Comparison of ENCODE assay signal across 25 cellular contexts in the genomic region with DNA sequence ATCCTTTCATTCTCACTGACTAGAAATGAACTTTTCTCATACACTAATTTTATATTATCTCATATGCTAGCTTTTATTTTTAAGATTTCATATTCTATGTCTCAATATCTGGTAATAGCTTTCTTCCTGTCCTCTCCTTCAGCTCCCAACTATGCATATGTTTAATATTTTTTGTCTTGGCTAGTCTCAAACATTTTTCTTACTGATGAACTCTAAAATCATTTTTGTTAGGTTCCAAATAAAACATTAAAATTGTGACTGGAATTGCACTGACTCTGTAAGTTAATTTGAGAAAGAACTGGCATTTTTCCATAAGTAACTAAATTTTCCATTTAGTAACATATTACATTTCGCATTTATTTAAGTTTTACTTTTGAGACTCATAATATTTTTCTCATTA.
DNase-seq lines count a peak whose midpoint lies in the region; ATAC-seq, FAIRE-seq and TF ChIP-seq lines count a peak whose summit lies in the region.
"Had no signal": no experiment of that assay in that cellular context is flagged by ENCODE, and none has a peak within 500 bp of the region (broad histone marks: within the 10 kb centered on the region; RNA-seq: fewer than 3 reads in every experiment).

No MANE protein-coding gene starts in this region.

- H3K9me3 ChIP-seq in small intestine (ENCODE audit: control insufficient read depth, low read depth), result no peaks in the 10 kb centered on the region
- H3K9me3 ChIP-seq: BE2C had no signal

- 72 to 95% (median 92%) methylated on average over 1 of the region's 1 CpG for WGBS in small intestine, 3 donors

- no peak overlapping the region for H3K27ac ChIP-seq in small intestine (ENCODE audit: low read depth in 1 of 2, low read length in 1 of 2)
- H3K27ac ChIP-seq: 22Rv1; BLaER1 treated with 17β-estradiol and CSF1 and Interleukin-3, amounts not matched to agents 10 nM and 100 nM; GM23248 had no signal

- FAIRE-seq in D721Med (lab: Jason Lieb, UNC), result peak; percentile 29
- peak; percentile 26 for FAIRE-seq in small intestine (lab: Jason Lieb, UNC)
- FAIRE-seq in urothelium cell line (lab: Jason Lieb, UNC), result no peak
- FAIRE-seq: GM12878, GM19239, H1 had no signal

- no peaks in the 10 kb centered on the region for H3K27me3 ChIP-seq in small intestine (ENCODE audit: control insufficient read depth in 2 of 2, insufficient read depth in 2 of 2, low read length in 2 of 2)
- H3K27me3 ChIP-seq: BE2C; BLaER1 treated with 17β-estradiol and CSF1 and Interleukin-3, amounts not matched to agents 10 nM and 100 nM had no signal

- no peak overlapping the region for H3K4me3 Mint-ChIP-seq in chondrocyte (ENCODE audit: unreplicated experiment)
- H3K4me3 Mint-ChIP-seq: CD14-positive monocyte; CD4-positive, alpha-beta T cell; CD8-positive, alpha-beta memory T cell had no signal

- peaks cover 41% of the 10 kb centered on the region for H3K4me1 Mint-ChIP-seq in chondrocyte (ENCODE audit: low read depth)

- peaks cover 7% of the 10 kb centered on the region for H3K9me3 Mint-ChIP-seq in chondrocyte (ENCODE audit: low read depth)

- no peak for ATAC-seq in HG03139 (IDR thresholded peaks at IDR 0.05; ENCODE audit: unreplicated experiment)

- H3K4me3 ChIP-seq in fibroblast of the aortic adventitia (ENCODE audit: low read depth, low read length) (no peak overlapping the region), small intestine (ENCODE audit: low read depth in 1 of 2, low read length in 2 of 2) (no peak overlapping the region)
- H3K4me3 ChIP-seq: BLaER1 treated with 17β-estradiol and CSF1 and Interleukin-3, amounts not matched to agents 10 nM and 100 nM; GM12878; GM23248 had no signal

- no peaks in the 10 kb centered on the region for H3K36me3 ChIP-seq in small intestine (ENCODE audit: control insufficient read depth in 2 of 2, insufficient read depth in 2 of 2, low read length in 2 of 2)
- H3K36me3 ChIP-seq: BE2C; BLaER1 treated with 17β-estradiol and CSF1 and Interleukin-3, amounts not matched to agents 10 nM and 100 nM had no signal

- peak overlapping the region; percentile 72 for H3K27ac Mint-ChIP-seq in chondrocyte (ENCODE audit: unreplicated experiment)
- H3K27ac Mint-ChIP-seq: CD14-positive monocyte; CD4-positive, alpha-beta T cell; CD8-positive, alpha-beta memory T cell had no signal

- no peaks in the 10 kb centered on the region for H3K27me3 Mint-ChIP-seq in chondrocyte (ENCODE audit: low read depth)
- H3K27me3 Mint-ChIP-seq: CD4-positive, alpha-beta T cell; CD8-positive, alpha-beta memory T cell had no signal

- DNase-seq in D721Med (ENCODE audit: insufficient read length, low spot score), result no peak
- no peak for DNase-seq in chondrocyte (ENCODE audit: low spot score)
- peak; percentile 10 for DNase-seq in fibroblast of the aortic adventitia (ENCODE audit: low read depth)
- no peak for DNase-seq in small intestine
- no peak for DNase-seq in DMS79 treated with DMSO at 0.1 percent for 48 hours (lab: John Stamatoyannopoulos, UW)
- no peak for DNase-seq in hippocampal formation (lab: John Stamatoyannopoulos, UW)
- no peak for DNase-seq in urothelium cell line (ENCODE audit: low spot score)
- DNase-seq: AML-193; BE2C; Calu3; CD4-positive, alpha-beta T cell; CD8-positive, alpha-beta memory T cell; DMS153; EL; GDM1; GM23248; H7; HCEC 1CT had no signal

- TF ChIP-seq CTCF in D721Med (IDR thresholded peaks at IDR 0.05; ENCODE audit: insufficient read depth, missing control alignments) (no peak), chondrocyte (IDR thresholded peaks at IDR 0.05) (no peak), fibroblast of the aortic adventitia (IDR thresholded peaks at IDR 0.05; ENCODE audit: insufficient read depth, low read length) (no peak)

- H3K36me3 Mint-ChIP-seq in chondrocyte (ENCODE audit: low read depth), result peaks cover under 1% of the 10 kb centered on the region
- H3K36me3 Mint-ChIP-seq: CD14-positive monocyte had no signal

- H3K4me1 ChIP-seq in small intestine (ENCODE audit: control insufficient read depth in 2 of 2, insufficient read depth in 1 of 2, low read depth in 1 of 2, low read length in 1 of 2), result no peaks in the 10 kb centered on the region
- H3K4me1 ChIP-seq: BE2C had no signal
